19 cellular contexts compared by ENCODE assay signal in genomic region chrX:121150217-121150616, GRCh38.
DNase-seq lines count a peak whose midpoint lies in the region; ATAC-seq, FAIRE-seq and TF ChIP-seq lines count a peak whose summit lies in the region.
"Had no signal": no experiment of that assay in that cellular context is flagged by ENCODE, and none has a peak within 500 bp of the region (broad histone marks: within the 10 kb centered on the region; RNA-seq: fewer than 3 reads in every experiment).

No MANE protein-coding gene starts in this region.

- TF ChIP-seq CTCF in K562 (IDR thresholded peaks at IDR 0.05 in 2 of 3, conservative IDR thresholded peaks at IDR 0.05 in 1 of 3; ENCODE audit: insufficient read depth in 2 of 3, low read depth in 1 of 3, low read length in 3 of 3) (no peak), neural crest cell (conservative IDR thresholded peaks at IDR 0.05) (no peak)

- no peak overlapping the region for H3K4me3 ChIP-seq in K562
- H3K4me3 ChIP-seq: GM12878 had no signal

- H3K27ac Mint-ChIP-seq in neural crest cell (ENCODE audit: unreplicated experiment), result peak overlapping the region; percentile 82
- H3K27ac Mint-ChIP-seq: CD4-positive, CD25-positive, alpha-beta regulatory T cell; CD8-positive, alpha-beta memory T cell; H9; IgD-negative memory B cell had no signal

- POLR2A ChIA-PET in K562 (lab: Yijun Ruan, JAX), result interaction anchor here (1.4 kb wide), 1 partner anchor 9 kb away, joined by 6 read pairs; no protein-coding TSS in a partner anchor

- TF ChIP-seq RAD21 in K562 (CRISPR knock-in tag; conservative IDR thresholded peaks at IDR 0.05 in 1 of 2, IDR thresholded peaks at IDR 0.05 in 1 of 2), result no peak

- H3K4me2 ChIP-seq in K562 (ENCODE audit: insufficient read depth, low read length), result no peak overlapping the region

- no peak overlapping the region for H3K27ac ChIP-seq in K562 (ENCODE audit: extremely low read depth, low read depth, low read length)

- in situ Hi-C loops in K562 (cut with MboI), result no loop called here

- DNase-seq in ELF-1 (ENCODE audit: low read depth, low spot score) (peak; percentile 16), K562 (ENCODE audit: extremely low read depth in 1 of 4, low spot score in 3 of 4) (no peak), neural crest cell (ENCODE audit: low read depth, low spot score) (no peak), putamen (ENCODE audit: low spot score) (peak; percentile 5), urothelium cell line (ENCODE audit: low spot score) (no peak), NOMO-1 treated with dmso at 0.1 percent for 144 hours (lab: John Stamatoyannopoulos, UW; ENCODE audit: unreplicated experiment) (no peak), left ventricle myocardium superior (no peak)
- DNase-seq: BE2C; C1 segment of cervical spinal cord; Caco-2; CD4-positive, CD25-positive, alpha-beta regulatory T cell; CD8-positive, alpha-beta memory T cell; GF-D8; H9 had no signal

- H3K27me3 ChIP-seq in K562 (ENCODE audit: control insufficient read depth in 2 of 2, insufficient read depth in 2 of 2, low read length in 2 of 2), result no peaks in the 10 kb centered on the region
- H3K27me3 ChIP-seq: BE2C had no signal

- TF ChIP-seq EP300 in K562 (IDR thresholded peaks at IDR 0.05; ENCODE audit: low read length), result no peak

- H3K4me3 Mint-ChIP-seq in neural crest cell, result no peak overlapping the region
- H3K4me3 Mint-ChIP-seq: CD4-positive, CD25-positive, alpha-beta regulatory T cell; CD8-positive, alpha-beta memory T cell; H9; IgD-negative memory B cell had no signal

- no peaks in the 10 kb centered on the region for H3K36me3 ChIP-seq in K562 (ENCODE audit: control insufficient read depth, insufficient read depth, low read length)
- H3K36me3 ChIP-seq: BE2C had no signal

- H3K79me2 ChIP-seq in K562 (ENCODE audit: control insufficient read depth, insufficient read depth, low read length), result no peaks in the 10 kb centered on the region

- H3K9me3 ChIP-seq in K562 (replicated peaks; ENCODE audit: control insufficient read depth, insufficient read depth, low read depth, low read length), result peaks cover 6% of the 10 kb centered on the region; the same call in 1 of the 2 replicates
- H3K9me3 ChIP-seq: BE2C, Caco-2 had no signal

- no peaks in the 10 kb centered on the region for H3K9me1 ChIP-seq in K562 (ENCODE audit: control insufficient read depth, insufficient read depth, low read length)

- no peak overlapping the region for H3K9ac ChIP-seq in K562 (ENCODE audit: insufficient read depth in 1 of 2, low read depth in 2 of 2, low read length in 2 of 2)

- 88% methylated on average over 1 of the region's 1 CpG for WGBS in K562 (ENCODE audit: insufficient coverage, low coverage, missing lambda C conversion rate)

- no TSS peak for BruUV-seq in K562 (replicated peaks; lab: Mats Ljungman, UMichigan)

- peaks cover 7% of the 10 kb centered on the region for H3K36me3 Mint-ChIP-seq in neural crest cell (ENCODE audit: low read depth)
- H3K36me3 Mint-ChIP-seq: CD4-positive, CD25-positive, alpha-beta regulatory T cell; CD8-positive, alpha-beta memory T cell; IgD-negative memory B cell had no signal

- H2AFZ ChIP-seq in K562 (ENCODE audit: low read depth, low read length), result no peak overlapping the region

- peaks cover 14% of the 10 kb centered on the region for H3K9me3 Mint-ChIP-seq in neural crest cell

- H4K20me1 ChIP-seq in K562 (replicated peaks; ENCODE audit: control insufficient read depth, insufficient read depth, low read length), result no peaks in the 10 kb centered on the region

- no peak for TF ChIP-seq POLR2A in K562 (conservative IDR thresholded peaks at IDR 0.05)

- ATAC-seq in K562, result no peak
- no peak for ATAC-seq in left ventricle myocardium superior
- ATAC-seq: GM12878, HepG2 had no signal

- H3K4me1 ChIP-seq in K562 (replicated peaks in 1 of 2; ENCODE audit: control insufficient read depth in 2 of 2, insufficient read depth in 2 of 2, low read length in 2 of 2), result peaks cover 0 to 8% of the 10 kb centered on the region in 2 experiments; a peak in 2 of 5 replicates
- H3K4me1 ChIP-seq: BE2C, Caco-2 had no signal

- H3K4me1 Mint-ChIP-seq in neural crest cell, result peaks cover 23% of the 10 kb centered on the region
- H3K4me1 Mint-ChIP-seq: CD4-positive, CD25-positive, alpha-beta regulatory T cell; CD8-positive, alpha-beta memory T cell; IgD-negative memory B cell had no signal

- CTCF ChIA-PET in K562 (lab: Yijun Ruan, JAX; ENCODE audit: low intra/inter-chr PET ratio), result no interaction called here

- intact Hi-C loops in K562 (cut with micrococcal nuclease) (no loop called here), left ventricle myocardium superior (cut with micrococcal nuclease) (no loop called here)

- no peak for FAIRE-seq in K562 (lab: Jason Lieb, UNC)
- no peak for FAIRE-seq in urothelium cell line (lab: Jason Lieb, UNC)
- FAIRE-seq: D721Med, GM12878, H1, HepG2 had no signal

- H3K27me3 Mint-ChIP-seq in neural crest cell (ENCODE audit: low read depth), result no peaks in the 10 kb centered on the region
- H3K27me3 Mint-ChIP-seq: CD4-positive, CD25-positive, alpha-beta regulatory T cell had no signal

TF ChIP-seq in K562, 482 proteins besides CTCF, POLR2A, EP300 and RAD21 (continues in another document):
- TF ChIP-seq CBX3 (IDR thresholded peaks at IDR 0.05; ENCODE audit: borderline replicate concordance in 1 of 2, low read length in 2 of 2), result no peak
- TF ChIP-seq ZBTB40 (IDR thresholded peaks at IDR 0.05), result no peak
- no peak for TF ChIP-seq ZBTB40 (CRISPR knock-in tag; IDR thresholded peaks at IDR 0.05)
- TF ChIP-seq RFX1 (IDR thresholded peaks at IDR 0.05), result peak; percentile 20; the same call in 1 of the 2 replicates
- TF ChIP-seq HNRNPL (IDR thresholded peaks at IDR 0.05; ENCODE audit: low read depth, low read length), result no peak
- no peak for TF ChIP-seq U2AF2 (optimal IDR thresholded peaks at IDR 0.05; ENCODE audit: low read depth, low read length)

Comparison
In these comparisons a context has a peak if more than half of its experiments do, and no peak if none do; other contexts are left out.
1. DNase-seq: peak in ELF-1 (single experiment) and putamen (single experiment); none in K562 (0 of 4), neural crest cell (single experiment), urothelium cell line (single experiment), NOMO-1 treated with dmso at 0.1 percent for 144 hours (single experiment) and left ventricle myocardium superior (single experiment).